1 cellular context compared by ENCODE assay signal in the genomic region with DNA sequence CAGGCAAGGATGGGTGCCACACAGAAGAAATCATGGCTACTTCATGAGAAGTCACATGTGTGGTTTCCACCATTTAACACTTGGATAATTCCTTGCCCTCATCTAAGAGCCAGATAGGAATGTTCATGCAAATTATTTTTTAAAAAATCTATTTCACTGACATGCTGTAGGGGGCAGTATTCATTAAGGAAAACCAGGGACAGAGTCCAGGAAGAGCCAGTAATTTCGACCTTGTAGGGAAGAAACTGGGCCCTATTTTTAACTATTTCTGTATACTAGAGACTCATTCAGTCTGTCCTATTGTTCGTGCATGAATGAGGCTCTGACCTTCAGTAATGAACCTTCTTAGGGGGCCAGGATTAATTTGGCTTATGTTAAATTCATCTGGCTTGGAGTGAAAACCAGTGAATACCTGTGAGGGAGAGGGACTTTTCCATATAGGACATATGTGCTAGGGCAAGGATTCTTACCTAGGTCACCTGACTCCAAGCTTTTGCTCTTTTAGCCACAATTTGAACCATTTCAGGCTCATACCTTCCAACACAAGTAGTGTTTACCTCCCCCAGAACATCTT.
A peak's percentile ranks its signal among the peaks of the same experiment; 100 is the strongest.
TF ChIP-seq lines count a peak whose summit lies in the region.

No MANE protein-coding gene starts in this region.

TF ChIP-seq in HepG2, 621 proteins besides CTCF, POLR2A, EP300 and RAD21 (continued from another document):
- TF ChIP-seq, protein P1, sequence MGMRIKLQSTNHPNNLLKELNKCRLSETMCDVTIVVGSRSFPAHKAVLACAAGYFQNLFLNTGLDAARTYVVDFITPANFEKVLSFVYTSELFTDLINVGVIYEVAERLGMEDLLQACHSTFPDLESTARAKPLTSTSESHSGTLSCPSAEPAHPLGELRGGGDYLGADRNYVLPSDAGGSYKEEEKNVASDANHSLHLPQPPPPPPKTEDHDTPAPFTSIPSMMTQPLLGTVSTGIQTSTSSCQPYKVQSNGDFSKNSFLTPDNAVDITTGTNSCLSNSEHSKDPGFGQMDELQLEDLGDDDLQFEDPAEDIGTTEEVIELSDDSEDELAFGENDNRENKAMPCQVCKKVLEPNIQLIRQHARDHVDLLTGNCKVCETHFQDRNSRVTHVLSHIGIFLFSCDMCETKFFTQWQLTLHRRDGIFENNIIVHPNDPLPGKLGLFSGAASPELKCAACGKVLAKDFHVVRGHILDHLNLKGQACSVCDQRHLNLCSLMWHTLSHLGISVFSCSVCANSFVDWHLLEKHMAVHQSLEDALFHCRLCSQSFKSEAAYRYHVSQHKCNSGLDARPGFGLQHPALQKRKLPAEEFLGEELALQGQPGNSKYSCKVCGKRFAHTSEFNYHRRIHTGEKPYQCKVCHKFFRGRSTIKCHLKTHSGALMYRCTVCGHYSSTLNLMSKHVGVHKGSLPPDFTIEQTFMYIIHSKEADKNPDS (CRISPR knock-in tag; IDR thresholded peaks at IDR 0.05) = no peak
- no peak for TF ChIP-seq ZFX (CRISPR knock-in tag; IDR thresholded peaks at IDR 0.05; ENCODE audit: low read depth)
- TF ChIP-seq, protein P2, sequence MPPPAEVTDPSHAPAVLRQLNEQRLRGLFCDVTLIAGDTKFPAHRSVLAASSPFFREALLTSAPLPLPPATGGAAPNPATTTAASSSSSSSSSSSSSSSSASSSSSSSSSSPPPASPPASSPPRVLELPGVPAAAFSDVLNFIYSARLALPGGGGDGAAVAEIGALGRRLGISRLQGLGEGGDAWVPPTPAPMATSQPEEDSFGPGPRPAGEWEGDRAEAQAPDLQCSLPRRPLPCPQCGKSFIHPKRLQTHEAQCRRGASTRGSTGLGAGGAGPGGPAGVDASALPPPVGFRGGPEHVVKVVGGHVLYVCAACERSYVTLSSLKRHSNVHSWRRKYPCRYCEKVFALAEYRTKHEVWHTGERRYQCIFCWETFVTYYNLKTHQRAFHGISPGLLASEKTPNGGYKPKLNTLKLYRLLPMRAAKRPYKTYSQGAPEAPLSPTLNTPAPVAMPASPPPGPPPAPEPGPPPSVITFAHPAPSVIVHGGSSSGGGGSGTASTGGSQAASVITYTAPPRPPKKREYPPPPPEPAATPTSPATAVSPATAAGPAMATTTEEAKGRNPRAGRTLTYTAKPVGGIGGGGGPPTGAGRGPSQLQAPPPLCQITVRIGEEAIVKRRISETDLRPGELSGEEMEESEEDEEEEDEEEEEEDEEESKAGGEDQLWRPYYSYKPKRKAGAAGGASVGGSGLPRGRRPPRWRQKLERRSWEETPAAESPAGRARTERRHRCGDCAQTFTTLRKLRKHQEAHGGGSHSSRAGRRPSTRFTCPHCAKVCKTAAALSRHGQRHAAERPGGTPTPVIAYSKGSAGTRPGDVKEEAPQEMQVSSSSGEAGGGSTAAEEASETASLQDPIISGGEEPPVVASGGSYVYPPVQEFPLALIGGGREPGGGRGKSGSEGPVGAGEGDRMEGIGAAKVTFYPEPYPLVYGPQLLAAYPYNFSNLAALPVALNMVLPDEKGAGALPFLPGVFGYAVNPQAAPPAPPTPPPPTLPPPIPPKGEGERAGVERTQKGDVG (CRISPR knock-in tag; IDR thresholded peaks at IDR 0.05; ENCODE audit: borderline replicate concordance) = no peak
- peak; percentile 45; the same call in 1 of the 2 replicates for TF ChIP-seq ELF1 (CRISPR knock-in tag; IDR thresholded peaks at IDR 0.05)
- TF ChIP-seq HOXA5 (CRISPR knock-in tag; IDR thresholded peaks at IDR 0.05) = 0 out of 2 replicates have a peak, but pooled peaks have one; percentile 30
- no peak for TF ChIP-seq MBNL3 (CRISPR knock-in tag; conservative IDR thresholded peaks at IDR 0.05)
